In the genomic region with DNA sequence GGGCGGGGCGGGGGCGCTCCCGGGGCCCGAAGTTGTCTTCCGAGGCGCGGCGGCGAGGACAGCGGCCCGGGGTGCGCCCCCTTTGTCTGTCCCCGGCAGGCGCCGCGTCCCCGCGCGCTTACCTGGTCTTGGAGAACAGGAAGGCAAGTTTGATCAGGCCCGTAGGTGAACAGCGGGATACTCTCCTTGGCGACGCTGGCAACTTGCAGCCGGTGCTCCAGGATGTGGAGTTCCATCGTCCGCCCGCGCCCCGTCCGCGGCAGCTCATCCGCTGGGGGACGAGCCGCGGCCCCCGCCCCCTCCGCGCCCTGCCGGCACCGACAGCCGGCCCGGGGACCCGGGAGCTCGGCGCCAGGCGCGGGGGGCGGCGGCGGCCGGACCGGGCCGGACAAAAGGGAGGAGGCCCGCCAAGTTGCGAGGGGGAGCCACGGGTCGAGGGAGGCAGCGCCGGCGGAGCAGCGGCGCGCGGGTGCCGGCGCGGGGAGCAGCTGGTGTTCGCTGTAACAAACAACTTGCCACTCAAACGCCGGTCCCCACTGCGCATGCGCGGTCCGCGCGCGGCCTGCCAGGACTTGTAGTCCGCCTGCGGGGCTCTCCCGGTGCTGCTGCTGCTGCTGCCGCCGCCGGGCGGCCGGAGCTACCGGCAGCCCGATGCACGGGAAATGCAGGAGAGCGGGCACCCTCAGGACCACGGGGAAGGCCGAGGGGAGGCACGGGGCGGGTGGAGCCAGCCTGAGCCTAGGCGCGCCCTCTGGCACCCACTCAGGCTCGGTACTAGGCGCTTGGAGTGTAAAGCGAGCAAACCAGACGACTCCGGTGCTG, we compare ENCODE assay signal across 8 cellular contexts. TPM values are rescaled to one million over a fixed set of nuclear protein-coding genes. Genes with fewer than 3 reads are reported as not detected.
DNase-seq lines count a peak whose midpoint lies in the region; ATAC-seq and TF ChIP-seq lines count a peak whose summit lies in the region.

No MANE protein-coding gene starts in this region.

- H3K4me3 ChIP-seq in GM23248 (peak overlapping the region; percentile 74), fibroblast of the aortic adventitia (ENCODE audit: low read depth, low read length) (peak overlapping the region; percentile 73)

- TF ChIP-seq CTCF in fibroblast of the aortic adventitia (IDR thresholded peaks at IDR 0.05; ENCODE audit: insufficient read depth, low read length) (peak; percentile 36), nephron (IDR thresholded peaks at IDR 0.05; ENCODE audit: unreplicated experiment in 3 of 3) (peak; percentile 19 to 42 (median 35))

- DNase-seq in EH (ENCODE audit: low read depth) (peak; percentile 93), GM23248 (peak; percentile 90), Kasumi-1 (lab: John Stamatoyannopoulos, UW) (peak; percentile 80 to 82), RKO (ENCODE audit: low spot score) (peak; percentile 99), fibroblast of the aortic adventitia (ENCODE audit: low read depth) (peak; percentile 96)
- DNase-seq in activated T-helper 9 cell treated with anti-CD3 and anti-CD28 coated beads, Interleukin-2, amount 50 U/mL, for 16 hours (ENCODE audit: low read depth): peak; percentile 99
- DNase-seq in stimulated activated naive CD8-positive, alpha-beta T cell treated with anti-CD3 and anti-CD28 coated beads, Interleukin-15, Interleukin-2, amounts not matched to agents 100 U/mL and 50 U/mL, for 24 hours: peak; percentile 99

- no peaks in the 10 kb centered on the region for H3K9me3 ChIP-seq in GM23248 (ENCODE audit: low read depth)

- peak overlapping the region; percentile 87 for H2AFZ ChIP-seq in GM23248

- no peaks in the 10 kb centered on the region for H3F3A ChIP-seq in GM23248 (ENCODE audit: insufficient read depth)

- WGBS in GM23248 (ENCODE audit: low coverage in 1 of 2, low lambda C conversion rate in 2 of 2, missing lambda C conversion rate in 2 of 2), 2 experiments: 1% methylated on average over 57 to 91 of the region's 101 CpGs

- peaks cover 24% of the 10 kb centered on the region for H3K79me2 ChIP-seq in GM23248 (ENCODE audit: insufficient read depth)

- H3K27me3 Mint-ChIP-seq in nephron (ENCODE audit: low read depth): no peaks in the 10 kb centered on the region

- H3K4me1 Mint-ChIP-seq in nephron: peaks cover 19% of the 10 kb centered on the region

- H3K4me3 Mint-ChIP-seq in nephron: peak overlapping the region; percentile 83 to 85 (median 84)

- H3K27ac Mint-ChIP-seq in nephron: no peak overlapping the region

- peak overlapping the region; percentile 58 for H3K9ac ChIP-seq in GM23248

- H3K4me1 ChIP-seq in GM23248 (ENCODE audit: insufficient read depth): peaks cover 5% of the 10 kb centered on the region

- ATAC-seq in stimulated activated naive CD8-positive, alpha-beta T cell treated with anti-CD3 and anti-CD28 coated beads, Interleukin-15, Interleukin-2, amounts not matched to agents 100 U/mL and 50 U/mL, for 24 hours: peak; percentile 93

- H4K20me1 ChIP-seq in GM23248 (ENCODE audit: insufficient read depth): no peaks in the 10 kb centered on the region

- H3K9me2 ChIP-seq in GM23248 (ENCODE audit: insufficient read depth): no peaks in the 10 kb centered on the region

- H3K36me3 Mint-ChIP-seq in nephron (ENCODE audit: low read depth): peaks cover 5% of the 10 kb centered on the region

- no peaks in the 10 kb centered on the region for H3K9me3 Mint-ChIP-seq in nephron

- H3K27me3 ChIP-seq in GM23248 (replicated peaks; ENCODE audit: insufficient read depth): no peaks in the 10 kb centered on the region

- H3K27ac ChIP-seq in GM23248: no peak overlapping the region

- peak overlapping the region; percentile 74 for H3K4me2 ChIP-seq in GM23248 (ENCODE audit: unreplicated experiment)

- in situ Hi-C loops in GM23248 (cut with MboI): no loop called here

- H3K36me3 ChIP-seq in GM23248 (ENCODE audit: low read depth): no peaks in the 10 kb centered on the region

RNA-seq across cellular contexts. Expression of a gene that starts 35.6 kb away (rescaled TPM):
- total RNA-seq in GM23248 (2014; rRNA removed; shearing (Covaris generic)): not detected in 2 replicates
- 3.5 and 3.8 TPM in 2 replicates for polyA plus RNA-seq in GM23248 (2016; fragmentation: Nextera tagmentation; extraction: Ambion mirVana)
- not detected in 2 replicates for total RNA-seq in fibroblast of the aortic adventitia (ENCODE audit: low replicate concordance)

RNA-seq across cellular contexts. Expression of a gene that starts 52.2 kb away (rescaled TPM):
- total RNA-seq in GM23248 (2014; rRNA removed; shearing (Covaris generic)): not detected in 2 replicates
- polyA plus RNA-seq in GM23248 (2016; fragmentation: Nextera tagmentation; extraction: Ambion mirVana): 0.34 TPM in 1 of 2 replicates, not detected in the other
- total RNA-seq in fibroblast of the aortic adventitia (ENCODE audit: low replicate concordance): not detected in 2 replicates
